ENCODE assay signal across 25 cellular contexts in the genomic region with DNA sequence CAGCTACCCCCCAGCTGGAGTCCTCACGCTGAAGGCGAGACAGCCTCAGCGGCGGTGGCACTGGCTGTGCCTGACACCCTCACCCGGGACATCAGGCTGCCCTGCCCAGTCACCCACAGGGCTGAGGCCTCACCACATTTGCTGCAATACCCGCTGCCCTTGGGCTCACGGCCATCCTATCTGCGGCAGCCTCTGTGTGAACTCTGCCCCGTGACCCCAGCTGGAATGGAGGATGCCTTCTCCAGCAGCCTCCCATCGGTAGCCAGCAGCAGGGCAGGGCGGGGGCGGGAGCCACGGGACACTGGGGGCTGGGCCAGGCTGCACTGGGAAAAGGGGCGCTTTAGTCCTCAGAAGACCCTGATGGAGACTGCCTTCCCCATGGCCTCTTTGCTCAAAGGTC.
"Had no signal": no experiment of that assay in that cellular context is flagged by ENCODE, and none has a peak within 500 bp of the region (broad histone marks: within the 10 kb centered on the region; RNA-seq: fewer than 3 reads in every experiment).

No MANE protein-coding gene starts in this region.

- H3K36me3 ChIP-seq: breast epithelium, esophagus muscularis mucosa, heart left ventricle, left ventricle myocardium inferior, neutrophil, prostate gland, thoracic aorta had no signal

- H3K4me1 ChIP-seq: breast epithelium, foreskin keratinocyte, prostate gland had no signal

- H3K4me1 Mint-ChIP-seq: activated B cell treated with CpG ODN at 0.5 μM for 24 hours; activated CD8-positive, alpha-beta memory T cell treated with anti-CD3 and anti-CD28 coated beads, Interleukin-2, amount 10 ng/mL, durations not matched to agents 7 days and 5 days; activated naive CD8-positive, alpha-beta T cell treated with anti-CD3 and anti-CD28 coated beads, Interleukin-2, amount 50 U/mL, for 24 hours had no signal

- H3K36me3 Mint-ChIP-seq: activated CD8-positive, alpha-beta memory T cell treated with anti-CD3 and anti-CD28 coated beads, Interleukin-2, amount 10 ng/mL, durations not matched to agents 7 days and 5 days; activated naive CD4-positive, alpha-beta T cell treated with anti-CD3 and anti-CD28 coated beads, Interleukin-2, amount 50 U/mL, for 24 hours; natural killer cell treated with Interleukin-12 subunit alpha and Interleukin-12 subunit beta and Interleukin-15 and Interleukin-18, amount 100 ng/mL, for 72 hours had no signal

- H3K9me3 Mint-ChIP-seq: activated B cell treated with CpG ODN at 0.5 μM for 24 hours; activated naive CD4-positive, alpha-beta T cell treated with anti-CD3 and anti-CD28 coated beads, Interleukin-2, amount 50 U/mL, for 24 hours; activated naive CD8-positive, alpha-beta T cell treated with anti-CD3 and anti-CD28 coated beads, Interleukin-2, amount 50 U/mL, for 24 hours; activated T-helper 2 cell treated with anti-CD3 and anti-CD28 coated beads, Interferon-gamma antibody, Interleukin-2, Interleukin-4, amounts not matched to agents 10 μg/mL and 5 μg/mL and 100 μg/mL, durations not matched to agents 14 hours and 24 hours and 36 hours; natural killer cell treated with Interleukin-12 subunit alpha and Interleukin-12 subunit beta and Interleukin-15 and Interleukin-18, amount 100 ng/mL, for 72 hours; stimulated activated naive CD8-positive, alpha-beta T cell treated with anti-CD3 and anti-CD28 coated beads, Interleukin-15, Interleukin-2, amounts not matched to agents 100 ng/mL and 50 ng/mL, for 24 hours had no signal

- DNase-seq: activated B cell treated with CpG ODN at 0.5 μM for 24 hours; activated CD4-positive, alpha-beta T cell treated with anti-CD3 and anti-CD28 coated beads for 36 hours; activated CD8-positive, alpha-beta memory T cell treated with anti-CD3 and anti-CD28 coated beads, Interleukin-2, amount 10 ng/mL, durations not matched to agents 7 days and 5 days; activated CD8-positive, alpha-beta T cell treated with anti-CD3 and anti-CD28 coated beads, Interleukin-2, amount 10 ng/mL, durations not matched to agents 7 days and 5 days; activated naive CD8-positive, alpha-beta T cell treated with anti-CD3 and anti-CD28 coated beads, Interleukin-2, amount 50 U/mL, for 24 hours; activated T-cell treated with anti-CD3 and anti-CD28 coated beads, Interleukin-2, amount 50 U/mL, for 48 hours; central memory CD4-positive, alpha-beta T cell; dermis blood vessel endothelial cell; effector CD4-positive, alpha-beta T cell; foreskin keratinocyte; heart left ventricle; kidney glomerular epithelial cell; left ventricle myocardium inferior; mucosa of descending colon; stimulated activated CD4-positive, alpha-beta T cell treated with anti-CD3 and anti-CD28 coated beads, Interleukin-4, amount 100 ng/mL, for 1 hour; trophoblast cell had no signal

- H3K9me3 ChIP-seq: breast epithelium, esophagus muscularis mucosa, heart left ventricle, left ventricle myocardium inferior, mucosa of descending colon, neutrophil, prostate gland, thoracic aorta had no signal

- ATAC-seq: activated CD4-positive, alpha-beta T cell treated with anti-CD3 and anti-CD28 coated beads for 36 hours; activated CD8-positive, alpha-beta memory T cell treated with anti-CD3 and anti-CD28 coated beads, Interleukin-2, amount 10 ng/mL, durations not matched to agents 7 days and 5 days; activated CD8-positive, alpha-beta T cell treated with anti-CD3 and anti-CD28 coated beads, Interleukin-2, amount 10 ng/mL, durations not matched to agents 7 days and 5 days; activated naive CD8-positive, alpha-beta T cell treated with anti-CD3 and anti-CD28 coated beads, Interleukin-2, amount 50 U/mL, for 24 hours; foreskin keratinocyte; heart left ventricle; mucosa of descending colon had no signal

- H3K27ac Mint-ChIP-seq: activated B cell treated with CpG ODN at 0.5 μM for 24 hours; activated CD4-positive, alpha-beta T cell treated with anti-CD3 and anti-CD28 coated beads for 36 hours; activated CD8-positive, alpha-beta memory T cell treated with anti-CD3 and anti-CD28 coated beads, Interleukin-2, amount 10 ng/mL, durations not matched to agents 7 days and 5 days; activated CD8-positive, alpha-beta T cell treated with anti-CD3 and anti-CD28 coated beads, Interleukin-2, amount 10 ng/mL, durations not matched to agents 7 days and 5 days; activated naive CD4-positive, alpha-beta T cell treated with anti-CD3 and anti-CD28 coated beads, Interleukin-2, amount 50 U/mL, for 24 hours; activated naive CD8-positive, alpha-beta T cell treated with anti-CD3 and anti-CD28 coated beads, Interleukin-2, amount 50 U/mL, for 24 hours; activated T-helper 2 cell treated with anti-CD3 and anti-CD28 coated beads, Interferon-gamma antibody, Interleukin-2, Interleukin-4, amounts not matched to agents 10 μg/mL and 5 μg/mL and 100 μg/mL, durations not matched to agents 14 hours and 24 hours and 36 hours; natural killer cell treated with Interleukin-12 subunit alpha and Interleukin-12 subunit beta and Interleukin-15 and Interleukin-18, amount 100 ng/mL, for 72 hours; stimulated activated naive CD8-positive, alpha-beta T cell treated with anti-CD3 and anti-CD28 coated beads, Interleukin-15, Interleukin-2, amounts not matched to agents 100 ng/mL and 50 ng/mL, for 24 hours had no signal

- H3K4me3 ChIP-seq: breast epithelium, esophagus muscularis mucosa, heart left ventricle, left ventricle myocardium inferior, mucosa of descending colon, prostate gland, thoracic aorta had no signal

- H3K4me3 Mint-ChIP-seq: activated B cell treated with CpG ODN at 0.5 μM for 24 hours; activated CD4-positive, alpha-beta T cell treated with anti-CD3 and anti-CD28 coated beads for 36 hours; activated CD8-positive, alpha-beta memory T cell treated with anti-CD3 and anti-CD28 coated beads, Interleukin-2, amount 10 ng/mL, durations not matched to agents 7 days and 5 days; activated CD8-positive, alpha-beta T cell treated with anti-CD3 and anti-CD28 coated beads, Interleukin-2, amount 10 ng/mL, durations not matched to agents 7 days and 5 days; activated naive CD4-positive, alpha-beta T cell treated with anti-CD3 and anti-CD28 coated beads, Interleukin-2, amount 50 U/mL, for 24 hours; activated naive CD8-positive, alpha-beta T cell treated with anti-CD3 and anti-CD28 coated beads, Interleukin-2, amount 50 U/mL, for 24 hours; natural killer cell treated with Interleukin-12 subunit alpha and Interleukin-12 subunit beta and Interleukin-15 and Interleukin-18, amount 100 ng/mL, for 72 hours; stimulated activated naive CD8-positive, alpha-beta T cell treated with anti-CD3 and anti-CD28 coated beads, Interleukin-15, Interleukin-2, amounts not matched to agents 100 ng/mL and 50 ng/mL, for 24 hours had no signal

- H3K27ac ChIP-seq: breast epithelium, esophagus muscularis mucosa, foreskin keratinocyte, heart left ventricle, left ventricle myocardium inferior, neutrophil, prostate gland, thoracic aorta had no signal
